In genomic region chr15:43854801-43855200, GRCh38 we compare ENCODE assay signal across 1 cellular context.
TF ChIP-seq lines count a peak whose summit lies in the region.

No MANE protein-coding gene starts in this region.

TF ChIP-seq in HepG2, 621 proteins besides CTCF, POLR2A, EP300 and RAD21:
- TF ChIP-seq CREB1 (IDR thresholded peaks at IDR 0.05) = 0 out of 2 replicates have a peak, but pooled peaks have one; percentile 23
- TF ChIP-seq CREB1 (CRISPR knock-in tag; IDR thresholded peaks at IDR 0.05) = no peak
- no peak for TF ChIP-seq IRF9 (CRISPR knock-in tag; IDR thresholded peaks at IDR 0.05; ENCODE audit: borderline replicate concordance)
- peak; percentile 66 for TF ChIP-seq ATF7 (IDR thresholded peaks at IDR 0.05)
- no peak for TF ChIP-seq ATF7 (CRISPR knock-in tag; IDR thresholded peaks at IDR 0.05)
- no peak for TF ChIP-seq ZNF430 (CRISPR knock-in tag; IDR thresholded peaks at IDR 0.05)
